8 cellular contexts compared by ENCODE assay signal in the genomic region with DNA sequence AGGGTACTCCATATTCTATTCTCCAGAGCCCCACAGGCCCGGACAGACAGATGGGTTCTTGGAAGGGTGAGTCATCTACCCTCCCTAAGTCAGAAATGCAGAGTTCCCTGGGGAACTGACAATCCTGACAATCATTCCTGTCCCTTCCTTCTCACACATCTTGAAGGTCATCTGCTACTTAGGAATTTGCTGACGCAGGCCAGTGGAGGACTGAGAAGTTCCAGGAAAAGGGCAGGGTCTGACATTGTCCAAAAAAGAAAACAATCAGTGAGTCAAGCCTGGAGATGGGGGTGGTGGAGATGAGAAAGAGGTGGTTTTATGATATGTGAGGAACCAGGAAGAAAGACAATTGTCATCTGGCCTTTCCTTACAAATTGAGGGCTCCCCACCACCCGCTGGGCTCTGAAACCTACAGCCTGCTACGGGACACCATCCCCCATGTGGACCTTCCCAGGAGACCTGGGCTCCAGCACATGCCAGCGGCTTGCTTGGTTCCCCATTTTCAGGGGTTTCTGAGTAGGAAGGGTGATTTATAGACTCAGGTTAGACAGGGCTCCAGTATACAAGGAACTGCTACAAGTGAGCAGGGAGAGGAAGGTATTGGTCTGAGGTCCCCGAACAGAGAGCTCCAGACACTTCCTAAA. TPM values are rescaled to one million over a fixed set of nuclear protein-coding genes. Genes with fewer than 3 reads are reported as not detected.
DNase-seq lines count a peak whose midpoint lies in the region; ATAC-seq and TF ChIP-seq lines count a peak whose summit lies in the region.

No MANE protein-coding gene starts in this region.

- peak; percentile 29 for ATAC-seq in HG03045 (IDR thresholded peaks at IDR 0.05; ENCODE audit: unreplicated experiment)
- no peak for ATAC-seq in activated CD4-positive, CD25-positive, alpha-beta regulatory T cell treated with anti-CD3 and anti-CD28 coated beads, Interleukin-2, amount 50 U/mL, for 24 hours

- 47 to 61% (median 54%) methylated on average over 6 of the region's 6 CpGs for WGBS in adrenal gland, 4 donors
- WGBS in tibial nerve, 2 donors = 50 to 54% methylated on average over 6 of the region's 6 CpGs

- H3K27me3 ChIP-seq in AG04450 (ENCODE audit: control insufficient read depth, insufficient read depth, low read length) (no peaks in the 10 kb centered on the region), adrenal gland (no peaks in the 10 kb centered on the region), kidney epithelial cell (ENCODE audit: control insufficient read depth, insufficient read depth, low read length) (no peaks in the 10 kb centered on the region), tibial nerve (no peaks in the 10 kb centered on the region)

- intact Hi-C loops in adrenal gland (cut with DNase I) = no loop called here

- H3K36me3 ChIP-seq in adrenal gland (replicated peaks in 1 of 2) (peaks cover 0 to 34% of the 10 kb centered on the region in 2 donors), kidney epithelial cell (ENCODE audit: control insufficient read depth, insufficient read depth, low read length) (peaks cover 3% of the 10 kb centered on the region), tibial nerve (peaks cover 0 to 42% (median 4%) of the 10 kb centered on the region in 3 donors)

- POLR2A ChIA-PET in AG04450 (lab: Yijun Ruan, JAX) = interaction anchor here (0.5 to 1.1 kb wide), 2 partner anchors 13 to 23 kb away, joined by 5 read pairs; a partner anchor contains a TSS

- CTCF ChIA-PET in AG04450 (lab: Charles Lee) = interaction anchor here (1.0 kb wide), 1 partner anchor 19 kb away, joined by 6 read pairs; no protein-coding TSS in a partner anchor

- TF ChIP-seq CTCF in AG04450 (IDR thresholded peaks at IDR 0.05; ENCODE audit: low read depth, low read length) (no peak), adrenal gland (IDR thresholded peaks at IDR 0.05) (no peak), kidney epithelial cell (IDR thresholded peaks at IDR 0.05; ENCODE audit: insufficient read depth, low read length, poor library complexity, severe bottlenecking) (no peak), tibial nerve (IDR thresholded peaks at IDR 0.05) (no peak)

- TF ChIP-seq POLR2A in adrenal gland (IDR thresholded peaks at IDR 0.05) (no peak), tibial nerve (IDR thresholded peaks at IDR 0.05) (no peak)

- H3K4me3 ChIP-seq in AG04450 (ENCODE audit: low read depth, low read length) (no peak overlapping the region), adrenal gland (no peak overlapping the region), kidney epithelial cell (ENCODE audit: low read depth, low read length) (no peak overlapping the region), tibial nerve (no peak overlapping the region)

- H3K9me3 ChIP-seq in AG04450 (ENCODE audit: control insufficient read depth, insufficient read depth, low read length) (no peaks in the 10 kb centered on the region), adrenal gland (replicated peaks in 1 of 3) (no peaks in the 10 kb centered on the region), tibial nerve (no peaks in the 10 kb centered on the region)

- peak; percentile 65 to 89 for TF ChIP-seq EP300 in tibial nerve (IDR thresholded peaks at IDR 0.05)

- H3K27ac ChIP-seq in AG04450 (ENCODE audit: low read depth, low read length) = peak overlapping the region; percentile 87
- H3K27ac ChIP-seq in adrenal gland = peak overlapping the region; percentile 35 to 88 (median 43)
- peak overlapping the region; percentile 68 to 96 (median 84) for H3K27ac ChIP-seq in tibial nerve

- peak; percentile 60 for DNase-seq in AG04450 (ENCODE audit: low read depth, low spot score)
- peak in 6 of 7 donors; percentile 42 to 78 (median 60) for DNase-seq in adrenal gland
- peak; percentile 80 for DNase-seq in kidney epithelial cell (ENCODE audit: low read depth)
- no peak for DNase-seq in tibial nerve (ENCODE audit: low spot score in 2 of 2)
- no peak for DNase-seq in NK-92 treated with Interleukin-12 subunit alpha and Interleukin-12 subunit beta, amount 100 ng/mL, for 24 hours (lab: John Stamatoyannopoulos, UW)
- DNase-seq in activated effector memory CD4-positive, alpha-beta T cell treated with Interleukin-2 at 50 U/mL for 16 hours = no peak

- H3K4me1 ChIP-seq in adrenal gland (replicated peaks in 1 of 2) (peaks cover 31 to 42% of the 10 kb centered on the region in 2 donors), tibial nerve (peaks cover 0 to 81% (median 38%) of the 10 kb centered on the region in 4 donors)

RNA-seq across cellular contexts. Expression of a gene that starts 12.9 kb away (rescaled TPM):
- polyA plus RNA-seq in AG04450 (2011; rRNA removed) (1,182 and 1,226 TPM in 2 replicates), adrenal gland (100 to 1,000 TPM in 2 of 3 donors, 10 to 100 TPM in 1; 59.5 to 465 (median 103) TPM)
- 475 and 515 TPM in 2 replicates for polyA minus RNA-seq in AG04450 (2011; rRNA and poly(A)+ RNA removed)
- total RNA-seq in adrenal gland (100 to 1,000 TPM; 286 to 562 (median 405) TPM), kidney epithelial cell (468 and 469 TPM in 2 replicates), tibial nerve (100 to 1,000 TPM; 190 to 448 (median 302) TPM)

RNA-seq across cellular contexts. Expression of a gene that starts 22.7 kb away (rescaled TPM):
- polyA plus RNA-seq in AG04450 (2011; rRNA removed) (not detected in 2 replicates), adrenal gland (under 1 TPM in 1 of 3 donors, not detected in 2; 0.27 TPM)
- polyA minus RNA-seq in AG04450 (2011; rRNA and poly(A)+ RNA removed) = not detected in 2 replicates
- total RNA-seq in adrenal gland (not detected), kidney epithelial cell (not detected in 2 replicates), tibial nerve (not detected)

RNA-seq across cellular contexts. Expression of a gene that starts 51.0 kb away (rescaled TPM):
- polyA plus RNA-seq in AG04450 (2011; rRNA removed) = 33.3 and 43.4 TPM in 2 replicates
- polyA minus RNA-seq in AG04450 (2011; rRNA and poly(A)+ RNA removed) = 19.1 and 38.4 TPM in 2 replicates
- total RNA-seq in adrenal gland = 10 to 100 TPM; 25.0 to 45.4 (median 39.3) TPM
- 10 to 100 TPM; 20.7 to 54.7 (median 21.6) TPM for polyA plus RNA-seq in adrenal gland
- total RNA-seq in kidney epithelial cell = 29.9 and 34.6 TPM in 2 replicates
- total RNA-seq in tibial nerve = 10 to 100 TPM; 27.8 to 36.3 (median 28.7) TPM

Comparison
In these comparisons a context has a peak if more than half of its experiments do, and no peak if none do; other contexts are left out.
1. DNase-seq: peak in AG04450 (single experiment), adrenal gland (6 of 7) and kidney epithelial cell (single experiment); none in tibial nerve (0 of 2), NK-92 treated with Interleukin-12 subunit alpha and Interleukin-12 subunit beta, amount 100 ng/mL, for 24 hours (single experiment) and activated effector memory CD4-positive, alpha-beta T cell treated with Interleukin-2 at 50 U/mL for 16 hours (single experiment).
2. Peak in every context shown above with its lines, with median percentiles within 50 percentile points of each other: H3K27ac ChIP-seq.